Comparison of ENCODE assay signal across 1 cellular context in the genomic region with DNA sequence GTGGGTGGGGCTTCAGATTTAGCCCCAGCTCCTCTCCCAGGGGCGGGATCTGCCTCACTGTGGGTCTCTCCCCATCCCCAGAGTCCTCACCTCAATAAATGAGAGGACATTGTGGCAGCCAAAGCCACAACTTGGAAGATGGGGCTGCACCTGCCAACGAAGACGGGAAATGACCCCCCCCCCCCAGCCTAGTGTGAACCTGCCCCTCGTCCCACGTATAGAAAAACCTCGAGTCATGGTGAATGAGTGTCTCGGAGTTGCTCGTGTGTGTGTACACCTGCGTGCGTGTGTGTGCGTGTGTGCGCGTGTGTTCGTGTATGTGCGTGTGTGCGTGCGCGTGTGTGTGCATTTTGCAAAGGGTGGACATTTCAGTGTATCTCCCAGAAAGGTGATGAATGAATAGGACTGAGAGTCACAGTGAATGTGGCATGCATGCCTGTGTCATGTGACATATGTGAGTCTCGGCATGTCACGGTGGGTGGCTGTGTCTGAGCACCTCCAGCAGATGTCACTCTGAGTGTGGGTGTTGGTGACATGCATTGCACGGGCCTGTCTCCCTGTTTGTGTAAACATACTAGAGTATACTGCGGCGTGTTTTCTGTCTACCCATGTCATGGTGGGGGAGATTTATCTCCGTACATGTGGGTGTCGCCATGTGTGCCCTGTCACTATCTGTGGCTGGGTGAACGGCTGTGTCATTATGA.
TF ChIP-seq lines count a peak whose summit lies in the region.

No MANE protein-coding gene starts in this region.

TF ChIP-seq in A549, 52 proteins besides CTCF, POLR2A, EP300 and RAD21:
- TF ChIP-seq ZFP36 (IDR thresholded peaks at IDR 0.05; ENCODE audit: borderline replicate concordance, partially characterized antibody) (no peak), TFCP2L1 (CRISPR knock-in tag; IDR thresholded peaks at IDR 0.05) (no peak), SREBF2 (IDR thresholded peaks at IDR 0.05) (no peak), NFE2L2 (conservative IDR thresholded peaks at IDR 0.05; ENCODE audit: low read length) (no peak), GATA3 (IDR thresholded peaks at IDR 0.05; ENCODE audit: borderline replicate concordance) (no peak), KDM1A (IDR thresholded peaks at IDR 0.05; ENCODE audit: low read depth) (no peak), MAFK (IDR thresholded peaks at IDR 0.05; ENCODE audit: partially characterized antibody) (no peak), ESRRA (IDR thresholded peaks at IDR 0.05; ENCODE audit: borderline replicate concordance, low read length) (no peak), E2F6 (IDR thresholded peaks at IDR 0.05; ENCODE audit: borderline replicate concordance, low read depth) (no peak), EHF (CRISPR knock-in tag; IDR thresholded peaks at IDR 0.05) (no peak)
- TF ChIP-seq, protein P1, sequence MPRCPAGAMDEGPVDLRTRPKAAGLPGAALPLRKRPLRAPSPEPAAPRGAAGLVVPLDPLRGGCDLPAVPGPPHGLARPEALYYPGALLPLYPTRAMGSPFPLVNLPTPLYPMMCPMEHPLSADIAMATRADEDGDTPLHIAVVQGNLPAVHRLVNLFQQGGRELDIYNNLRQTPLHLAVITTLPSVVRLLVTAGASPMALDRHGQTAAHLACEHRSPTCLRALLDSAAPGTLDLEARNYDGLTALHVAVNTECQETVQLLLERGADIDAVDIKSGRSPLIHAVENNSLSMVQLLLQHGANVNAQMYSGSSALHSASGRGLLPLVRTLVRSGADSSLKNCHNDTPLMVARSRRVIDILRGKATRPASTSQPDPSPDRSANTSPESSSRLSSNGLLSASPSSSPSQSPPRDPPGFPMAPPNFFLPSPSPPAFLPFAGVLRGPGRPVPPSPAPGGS (IDR thresholded peaks at IDR 0.05) = no peak
